In the genomic region with DNA sequence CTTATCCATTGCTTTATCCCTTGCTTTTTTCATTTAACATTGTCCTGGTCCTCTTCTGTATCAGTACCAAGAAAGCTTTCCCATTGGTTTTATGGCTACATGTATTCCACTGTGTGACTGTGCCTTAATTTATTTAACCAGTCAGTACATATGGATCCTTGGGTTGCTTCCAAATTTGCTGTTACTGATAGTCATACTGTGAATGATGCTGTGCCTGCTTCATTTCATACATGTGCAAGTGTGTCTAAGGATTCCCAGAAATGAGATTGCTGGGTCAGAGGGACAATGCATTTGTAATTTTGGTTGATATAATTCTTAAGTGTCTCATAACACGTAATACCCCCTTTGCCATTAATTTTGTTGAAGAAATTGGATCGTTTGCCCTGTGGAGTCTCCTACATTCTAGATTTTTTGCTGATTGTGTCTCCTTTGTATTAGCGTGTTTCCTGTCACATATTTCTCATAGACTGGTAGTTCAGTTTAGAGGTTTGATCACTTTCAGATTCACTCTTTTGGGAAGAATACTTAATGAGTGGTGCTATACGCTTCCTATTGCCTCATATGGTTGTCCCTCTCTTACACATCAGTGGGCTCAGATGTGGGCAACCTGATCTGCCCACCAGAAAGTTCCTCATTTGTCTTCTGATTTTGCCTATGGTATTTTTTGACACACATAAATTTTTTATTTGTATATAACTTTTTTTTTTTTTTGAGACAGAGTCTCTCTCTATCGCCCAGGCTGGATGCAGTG, we compare ENCODE assay signal across 2 cellular contexts.
TF ChIP-seq lines count a peak whose summit lies in the region.

No MANE protein-coding gene starts in this region.

TF ChIP-seq in GM23338, 12 proteins besides CTCF, POLR2A, EP300 and RAD21:
- TF ChIP-seq, protein P1, sequence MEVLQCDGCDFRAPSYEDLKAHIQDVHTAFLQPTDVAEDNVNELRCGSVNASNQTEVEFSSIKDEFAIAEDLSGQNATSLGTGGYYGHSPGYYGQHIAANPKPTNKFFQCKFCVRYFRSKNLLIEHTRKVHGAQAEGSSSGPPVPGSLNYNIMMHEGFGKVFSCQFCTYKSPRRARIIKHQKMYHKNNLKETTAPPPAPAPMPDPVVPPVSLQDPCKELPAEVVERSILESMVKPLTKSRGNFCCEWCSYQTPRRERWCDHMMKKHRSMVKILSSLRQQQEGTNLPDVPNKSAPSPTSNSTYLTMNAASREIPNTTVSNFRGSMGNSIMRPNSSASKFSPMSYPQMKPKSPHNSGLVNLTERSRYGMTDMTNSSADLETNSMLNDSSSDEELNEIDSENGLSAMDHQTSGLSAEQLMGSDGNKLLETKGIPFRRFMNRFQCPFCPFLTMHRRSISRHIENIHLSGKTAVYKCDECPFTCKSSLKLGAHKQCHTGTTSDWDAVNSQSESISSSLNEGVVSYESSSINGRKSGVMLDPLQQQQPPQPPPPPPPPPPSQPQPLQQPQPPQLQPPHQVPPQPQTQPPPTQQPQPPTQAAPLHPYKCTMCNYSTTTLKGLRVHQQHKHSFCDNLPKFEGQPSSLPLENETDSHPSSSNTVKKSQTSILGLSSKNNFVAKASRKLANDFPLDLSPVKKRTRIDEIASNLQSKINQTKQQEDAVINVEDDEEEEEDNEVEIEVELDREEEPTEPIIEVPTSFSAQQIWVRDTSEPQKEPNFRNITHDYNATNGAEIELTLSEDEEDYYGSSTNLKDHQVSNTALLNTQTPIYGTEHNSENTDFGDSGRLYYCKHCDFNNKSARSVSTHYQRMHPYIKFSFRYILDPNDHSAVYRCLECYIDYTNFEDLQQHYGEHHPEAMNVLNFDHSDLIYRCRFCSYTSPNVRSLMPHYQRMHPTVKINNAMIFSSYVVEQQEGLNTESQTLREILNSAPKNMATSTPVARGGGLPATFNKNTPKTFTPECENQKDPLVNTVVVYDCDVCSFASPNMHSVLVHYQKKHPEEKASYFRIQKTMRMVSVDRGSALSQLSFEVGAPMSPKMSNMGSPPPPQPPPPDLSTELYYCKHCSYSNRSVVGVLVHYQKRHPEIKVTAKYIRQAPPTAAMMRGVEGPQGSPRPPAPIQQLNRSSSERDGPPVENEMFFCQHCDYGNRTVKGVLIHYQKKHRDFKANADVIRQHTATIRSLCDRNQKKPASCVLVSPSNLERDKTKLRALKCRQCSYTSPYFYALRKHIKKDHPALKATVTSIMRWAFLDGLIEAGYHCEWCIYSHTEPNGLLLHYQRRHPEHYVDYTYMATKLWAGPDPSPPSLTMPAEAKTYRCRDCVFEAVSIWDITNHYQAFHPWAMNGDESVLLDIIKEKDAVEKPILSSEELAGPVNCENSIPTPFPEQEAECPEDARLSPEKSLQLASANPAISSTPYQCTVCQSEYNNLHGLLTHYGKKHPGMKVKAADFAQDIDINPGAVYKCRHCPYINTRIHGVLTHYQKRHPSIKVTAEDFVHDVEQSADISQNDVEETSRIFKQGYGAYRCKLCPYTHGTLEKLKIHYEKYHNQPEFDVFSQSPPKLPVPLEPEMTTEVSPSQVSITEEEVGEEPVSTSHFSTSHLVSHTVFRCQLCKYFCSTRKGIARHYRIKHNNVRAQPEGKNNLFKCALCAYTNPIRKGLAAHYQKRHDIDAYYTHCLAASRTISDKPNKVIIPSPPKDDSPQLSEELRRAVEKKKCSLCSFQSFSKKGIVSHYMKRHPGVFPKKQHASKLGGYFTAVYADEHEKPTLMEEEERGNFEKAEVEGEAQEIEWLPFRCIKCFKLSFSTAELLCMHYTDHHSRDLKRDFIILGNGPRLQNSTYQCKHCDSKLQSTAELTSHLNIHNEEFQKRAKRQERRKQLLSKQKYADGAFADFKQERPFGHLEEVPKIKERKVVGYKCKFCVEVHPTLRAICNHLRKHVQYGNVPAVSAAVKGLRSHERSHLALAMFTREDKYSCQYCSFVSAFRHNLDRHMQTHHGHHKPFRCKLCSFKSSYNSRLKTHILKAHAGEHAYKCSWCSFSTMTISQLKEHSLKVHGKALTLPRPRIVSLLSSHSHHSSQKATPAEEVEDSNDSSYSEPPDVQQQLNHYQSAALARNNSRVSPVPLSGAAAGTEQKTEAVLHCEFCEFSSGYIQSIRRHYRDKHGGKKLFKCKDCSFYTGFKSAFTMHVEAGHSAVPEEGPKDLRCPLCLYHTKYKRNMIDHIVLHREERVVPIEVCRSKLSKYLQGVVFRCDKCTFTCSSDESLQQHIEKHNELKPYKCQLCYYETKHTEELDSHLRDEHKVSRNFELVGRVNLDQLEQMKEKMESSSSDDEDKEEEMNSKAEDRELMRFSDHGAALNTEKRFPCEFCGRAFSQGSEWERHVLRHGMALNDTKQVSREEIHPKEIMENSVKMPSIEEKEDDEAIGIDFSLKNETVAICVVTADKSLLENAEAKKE (CRISPR knock-in tag; IDR thresholded peaks at IDR 0.05), result no peak
- no peak for TF ChIP-seq NANOG (IDR thresholded peaks at IDR 0.05; ENCODE audit: borderline replicate concordance)
- no peak for TF ChIP-seq JUNB (IDR thresholded peaks at IDR 0.05; ENCODE audit: unreplicated experiment)
- TF ChIP-seq EZH2phosphoT487 (IDR thresholded peaks at IDR 0.05; ENCODE audit: unreplicated experiment), result no peak
- TF ChIP-seq ZNF331 (CRISPR knock-in tag; IDR thresholded peaks at IDR 0.05; ENCODE audit: low read depth), result no peak
- TF ChIP-seq CREB1 (CRISPR knock-in tag; IDR thresholded peaks at IDR 0.05; ENCODE audit: low read depth), result no peak
- TF ChIP-seq, protein P2, sequence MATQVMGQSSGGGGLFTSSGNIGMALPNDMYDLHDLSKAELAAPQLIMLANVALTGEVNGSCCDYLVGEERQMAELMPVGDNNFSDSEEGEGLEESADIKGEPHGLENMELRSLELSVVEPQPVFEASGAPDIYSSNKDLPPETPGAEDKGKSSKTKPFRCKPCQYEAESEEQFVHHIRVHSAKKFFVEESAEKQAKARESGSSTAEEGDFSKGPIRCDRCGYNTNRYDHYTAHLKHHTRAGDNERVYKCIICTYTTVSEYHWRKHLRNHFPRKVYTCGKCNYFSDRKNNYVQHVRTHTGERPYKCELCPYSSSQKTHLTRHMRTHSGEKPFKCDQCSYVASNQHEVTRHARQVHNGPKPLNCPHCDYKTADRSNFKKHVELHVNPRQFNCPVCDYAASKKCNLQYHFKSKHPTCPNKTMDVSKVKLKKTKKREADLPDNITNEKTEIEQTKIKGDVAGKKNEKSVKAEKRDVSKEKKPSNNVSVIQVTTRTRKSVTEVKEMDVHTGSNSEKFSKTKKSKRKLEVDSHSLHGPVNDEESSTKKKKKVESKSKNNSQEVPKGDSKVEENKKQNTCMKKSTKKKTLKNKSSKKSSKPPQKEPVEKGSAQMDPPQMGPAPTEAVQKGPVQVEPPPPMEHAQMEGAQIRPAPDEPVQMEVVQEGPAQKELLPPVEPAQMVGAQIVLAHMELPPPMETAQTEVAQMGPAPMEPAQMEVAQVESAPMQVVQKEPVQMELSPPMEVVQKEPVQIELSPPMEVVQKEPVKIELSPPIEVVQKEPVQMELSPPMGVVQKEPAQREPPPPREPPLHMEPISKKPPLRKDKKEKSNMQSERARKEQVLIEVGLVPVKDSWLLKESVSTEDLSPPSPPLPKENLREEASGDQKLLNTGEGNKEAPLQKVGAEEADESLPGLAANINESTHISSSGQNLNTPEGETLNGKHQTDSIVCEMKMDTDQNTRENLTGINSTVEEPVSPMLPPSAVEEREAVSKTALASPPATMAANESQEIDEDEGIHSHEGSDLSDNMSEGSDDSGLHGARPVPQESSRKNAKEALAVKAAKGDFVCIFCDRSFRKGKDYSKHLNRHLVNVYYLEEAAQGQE (IDR thresholded peaks at IDR 0.05; ENCODE audit: unreplicated experiment), result no peak
TF ChIP-seq in GM23338: peak in this region for 0.

TF ChIP-seq in SK-N-SH treated with all-trans-retinoic acid at 6 μM for 48 hours, 23 proteins besides CTCF, POLR2A, EP300 and RAD21 (continued from another document):
- TF ChIP-seq, protein P3, sequence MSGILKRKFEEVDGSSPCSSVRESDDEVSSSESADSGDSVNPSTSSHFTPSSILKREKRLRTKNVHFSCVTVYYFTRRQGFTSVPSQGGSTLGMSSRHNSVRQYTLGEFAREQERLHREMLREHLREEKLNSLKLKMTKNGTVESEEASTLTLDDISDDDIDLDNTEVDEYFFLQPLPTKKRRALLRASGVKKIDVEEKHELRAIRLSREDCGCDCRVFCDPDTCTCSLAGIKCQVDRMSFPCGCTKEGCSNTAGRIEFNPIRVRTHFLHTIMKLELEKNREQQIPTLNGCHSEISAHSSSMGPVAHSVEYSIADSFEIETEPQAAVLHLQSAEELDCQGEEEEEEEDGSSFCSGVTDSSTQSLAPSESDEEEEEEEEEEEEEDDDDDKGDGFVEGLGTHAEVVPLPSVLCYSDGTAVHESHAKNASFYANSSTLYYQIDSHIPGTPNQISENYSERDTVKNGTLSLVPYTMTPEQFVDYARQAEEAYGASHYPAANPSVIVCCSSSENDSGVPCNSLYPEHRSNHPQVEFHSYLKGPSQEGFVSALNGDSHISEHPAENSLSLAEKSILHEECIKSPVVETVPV (CRISPR knock-in tag; IDR thresholded peaks at IDR 0.05), result no peak
- no peak for TF ChIP-seq ZNF70 (CRISPR knock-in tag; IDR thresholded peaks at IDR 0.05)
- TF ChIP-seq, protein P4, sequence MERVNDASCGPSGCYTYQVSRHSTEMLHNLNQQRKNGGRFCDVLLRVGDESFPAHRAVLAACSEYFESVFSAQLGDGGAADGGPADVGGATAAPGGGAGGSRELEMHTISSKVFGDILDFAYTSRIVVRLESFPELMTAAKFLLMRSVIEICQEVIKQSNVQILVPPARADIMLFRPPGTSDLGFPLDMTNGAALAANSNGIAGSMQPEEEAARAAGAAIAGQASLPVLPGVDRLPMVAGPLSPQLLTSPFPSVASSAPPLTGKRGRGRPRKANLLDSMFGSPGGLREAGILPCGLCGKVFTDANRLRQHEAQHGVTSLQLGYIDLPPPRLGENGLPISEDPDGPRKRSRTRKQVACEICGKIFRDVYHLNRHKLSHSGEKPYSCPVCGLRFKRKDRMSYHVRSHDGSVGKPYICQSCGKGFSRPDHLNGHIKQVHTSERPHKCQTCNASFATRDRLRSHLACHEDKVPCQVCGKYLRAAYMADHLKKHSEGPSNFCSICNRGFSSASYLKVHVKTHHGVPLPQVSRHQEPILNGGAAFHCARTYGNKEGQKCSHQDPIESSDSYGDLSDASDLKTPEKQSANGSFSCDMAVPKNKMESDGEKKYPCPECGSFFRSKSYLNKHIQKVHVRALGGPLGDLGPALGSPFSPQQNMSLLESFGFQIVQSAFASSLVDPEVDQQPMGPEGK (CRISPR knock-in tag; IDR thresholded peaks at IDR 0.05; ENCODE audit: borderline replicate concordance), result no peak
- TF ChIP-seq PPARA (CRISPR knock-in tag; IDR thresholded peaks at IDR 0.05; ENCODE audit: borderline replicate concordance), result no peak
- TF ChIP-seq ZFP30 (CRISPR knock-in tag; IDR thresholded peaks at IDR 0.05), result no peak
- TF ChIP-seq, protein P5, sequence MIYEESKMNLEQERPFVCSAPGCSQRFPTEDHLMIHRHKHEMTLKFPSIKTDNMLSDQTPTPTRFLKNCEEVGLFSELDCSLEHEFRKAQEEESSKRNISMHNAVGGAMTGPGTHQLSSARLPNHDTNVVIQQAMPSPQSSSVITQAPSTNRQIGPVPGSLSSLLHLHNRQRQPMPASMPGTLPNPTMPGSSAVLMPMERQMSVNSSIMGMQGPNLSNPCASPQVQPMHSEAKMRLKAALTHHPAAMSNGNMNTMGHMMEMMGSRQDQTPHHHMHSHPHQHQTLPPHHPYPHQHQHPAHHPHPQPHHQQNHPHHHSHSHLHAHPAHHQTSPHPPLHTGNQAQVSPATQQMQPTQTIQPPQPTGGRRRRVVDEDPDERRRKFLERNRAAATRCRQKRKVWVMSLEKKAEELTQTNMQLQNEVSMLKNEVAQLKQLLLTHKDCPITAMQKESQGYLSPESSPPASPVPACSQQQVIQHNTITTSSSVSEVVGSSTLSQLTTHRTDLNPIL (CRISPR knock-in tag; IDR thresholded peaks at IDR 0.05; ENCODE audit: low read depth), result no peak
- no peak for TF ChIP-seq ZNF8 (CRISPR knock-in tag; IDR thresholded peaks at IDR 0.05)
- TF ChIP-seq ISL1 (CRISPR knock-in tag; IDR thresholded peaks at IDR 0.05), result no peak
- no peak for TF ChIP-seq GLIS3 (CRISPR knock-in tag; IDR thresholded peaks at IDR 0.05)
- no peak for TF ChIP-seq TOX (CRISPR knock-in tag; IDR thresholded peaks at IDR 0.05; ENCODE audit: borderline replicate concordance)
- no peak for TF ChIP-seq TCF4 (CRISPR knock-in tag; IDR thresholded peaks at IDR 0.05; ENCODE audit: borderline replicate concordance)
- TF ChIP-seq, protein P6, sequence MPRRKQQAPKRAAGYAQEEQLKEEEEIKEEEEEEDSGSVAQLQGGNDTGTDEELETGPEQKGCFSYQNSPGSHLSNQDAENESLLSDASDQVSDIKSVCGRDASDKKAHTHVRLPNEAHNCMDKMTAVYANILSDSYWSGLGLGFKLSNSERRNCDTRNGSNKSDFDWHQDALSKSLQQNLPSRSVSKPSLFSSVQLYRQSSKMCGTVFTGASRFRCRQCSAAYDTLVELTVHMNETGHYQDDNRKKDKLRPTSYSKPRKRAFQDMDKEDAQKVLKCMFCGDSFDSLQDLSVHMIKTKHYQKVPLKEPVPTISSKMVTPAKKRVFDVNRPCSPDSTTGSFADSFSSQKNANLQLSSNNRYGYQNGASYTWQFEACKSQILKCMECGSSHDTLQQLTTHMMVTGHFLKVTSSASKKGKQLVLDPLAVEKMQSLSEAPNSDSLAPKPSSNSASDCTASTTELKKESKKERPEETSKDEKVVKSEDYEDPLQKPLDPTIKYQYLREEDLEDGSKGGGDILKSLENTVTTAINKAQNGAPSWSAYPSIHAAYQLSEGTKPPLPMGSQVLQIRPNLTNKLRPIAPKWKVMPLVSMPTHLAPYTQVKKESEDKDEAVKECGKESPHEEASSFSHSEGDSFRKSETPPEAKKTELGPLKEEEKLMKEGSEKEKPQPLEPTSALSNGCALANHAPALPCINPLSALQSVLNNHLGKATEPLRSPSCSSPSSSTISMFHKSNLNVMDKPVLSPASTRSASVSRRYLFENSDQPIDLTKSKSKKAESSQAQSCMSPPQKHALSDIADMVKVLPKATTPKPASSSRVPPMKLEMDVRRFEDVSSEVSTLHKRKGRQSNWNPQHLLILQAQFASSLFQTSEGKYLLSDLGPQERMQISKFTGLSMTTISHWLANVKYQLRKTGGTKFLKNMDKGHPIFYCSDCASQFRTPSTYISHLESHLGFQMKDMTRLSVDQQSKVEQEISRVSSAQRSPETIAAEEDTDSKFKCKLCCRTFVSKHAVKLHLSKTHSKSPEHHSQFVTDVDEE (CRISPR knock-in tag; IDR thresholded peaks at IDR 0.05), result no peak
